Comparison of ENCODE assay signal across 25 cellular contexts in the genomic region with DNA sequence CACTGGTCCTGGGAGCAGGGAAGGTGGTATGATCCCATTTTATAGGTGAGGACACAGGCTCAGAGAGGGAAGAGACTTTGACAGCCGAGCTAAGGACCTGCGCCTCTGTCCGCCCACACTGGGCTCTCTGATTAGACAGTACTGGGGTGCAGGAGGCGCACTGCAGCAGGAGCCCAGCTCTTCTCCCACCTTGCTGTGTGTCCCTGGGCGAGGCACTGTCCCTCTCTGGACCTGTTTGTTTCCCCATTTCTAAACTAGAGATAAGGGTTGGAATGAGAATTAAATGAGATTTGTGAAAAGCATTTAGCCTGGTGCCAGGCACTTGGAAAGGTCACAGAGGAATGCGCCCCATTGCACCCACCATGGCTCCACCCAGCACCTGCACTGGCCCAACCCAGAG.
"Had no signal": no experiment of that assay in that cellular context is flagged by ENCODE, and none has a peak within 500 bp of the region (broad histone marks: within the 10 kb centered on the region; RNA-seq: fewer than 3 reads in every experiment).

No MANE protein-coding gene starts in this region.

- H3K9me3 ChIP-seq: colonic mucosa, gastrocnemius medialis, lower lobe of right lung had no signal

- H3K36me3 ChIP-seq: colonic mucosa, gastrocnemius medialis, heart right ventricle, left lung, lower lobe of right lung had no signal

- H3K27ac ChIP-seq: colonic mucosa, epithelial cell of prostate, esophagus squamous epithelium, gastrocnemius medialis, heart right ventricle, left lung, lower lobe of right lung had no signal

- DNase-seq: colonic mucosa; cortex of kidney; effector CD8-positive, alpha-beta T cell; effector memory CD8-positive, alpha-beta T cell; endodermal cell; erythroblast; esophagus squamous epithelium; foreskin fibroblast; foreskin melanocyte; gastrocnemius medialis; glutamatergic neuron; head of caudate nucleus; heart right ventricle; hippocampal formation; left cardiac atrium; left lung; left ventricle myocardium superior; lower lobe of right lung; mesenchymal stem cell; naive thymus-derived CD4-positive, alpha-beta T cell had no signal

- ATAC-seq: effector memory CD8-positive, alpha-beta T cell; esophagus mucosa; gastrocnemius medialis; left cardiac atrium; left ventricle myocardium superior; naive thymus-derived CD4-positive, alpha-beta T cell had no signal

- H3K4me3 ChIP-seq: colonic mucosa, esophagus squamous epithelium, gastrocnemius medialis, heart right ventricle, left lung, lower lobe of right lung had no signal

- H3K4me1 ChIP-seq: colonic mucosa, gastrocnemius medialis, heart right ventricle, left lung, lower lobe of right lung had no signal

- FAIRE-seq: endometrium, islet of Langerhans, keratinocyte had no signal

- H3K27me3 ChIP-seq: colonic mucosa, esophagus squamous epithelium, gastrocnemius medialis, heart right ventricle, left lung had no signal
